ENCODE assay signal across 3 cellular contexts in genomic region chr20:29314294-29314693, GRCh38.
"Had no signal": no experiment of that assay in that cellular context is flagged by ENCODE, and none has a peak within 500 bp of the region (broad histone marks: within the 10 kb centered on the region; RNA-seq: fewer than 3 reads in every experiment).

No MANE protein-coding gene starts in this region.

- ATAC-seq: GM12878 had no signal

- H3K4me3 ChIP-seq: GM12878 had no signal

- DNase-seq: GDM1, GF-D8 had no signal
